4 cellular contexts compared by ENCODE assay signal in genomic region chr3:76547674-76548073, GRCh38.
"Had no signal": no experiment of that assay in that cellular context is flagged by ENCODE, and none has a peak within 500 bp of the region (broad histone marks: within the 10 kb centered on the region; RNA-seq: fewer than 3 reads in every experiment).

No MANE protein-coding gene starts in this region.

- H3K4me3 Mint-ChIP-seq: GM23338, H9 had no signal

- H3K27ac Mint-ChIP-seq: GM23338 had no signal

- ATAC-seq: GM23338 had no signal

- H3K4me1 Mint-ChIP-seq: GM23338, H9 had no signal

- DNase-seq: H9, HCEC 1CT, IMR-90 had no signal

- H3K4me3 ChIP-seq: GM23338 had no signal
